28 cellular contexts compared by ENCODE assay signal in genomic region chr16:55737966-55738365, GRCh38.
"Had no signal": no experiment of that assay in that cellular context is flagged by ENCODE, and none has a peak within 500 bp of the region (broad histone marks: within the 10 kb centered on the region; RNA-seq: fewer than 3 reads in every experiment).

No MANE protein-coding gene starts in this region.

- H3K4me1 Mint-ChIP-seq: stimulated activated memory B cell treated with anti-CD40 and anti-IgM and Interleukin-4, amounts not matched to agents 10 μg/mL and 1 μg/mL and 100 μg/mL, for 72 hours; stimulated activated naive B cell treated with anti-CD40 and anti-IgM and Interleukin-4, amounts not matched to agents 10 μg/mL and 1 μg/mL and 100 μg/mL, for 72 hours; stimulated activated naive CD8-positive, alpha-beta T cell treated with anti-CD3 and anti-CD28 coated beads, Interleukin-15, amount 100 ng/mL, for 72 hours had no signal

- H3K27ac ChIP-seq: stomach, suprapubic skin, testis, thoracic aorta, thyroid gland, tibial artery, tibial nerve, transverse colon, upper lobe of left lung, upper lobe of right lung, uterus, vagina had no signal

- H3K9me3 ChIP-seq: stomach, suprapubic skin, testis, thoracic aorta, thyroid gland, tibial artery, tibial nerve, transverse colon, upper lobe of left lung, upper lobe of right lung, uterus, vagina had no signal

- H3K4me1 ChIP-seq: stomach, suprapubic skin, testis, thyroid gland, tibial artery, tibial nerve, transverse colon, upper lobe of left lung, upper lobe of right lung, uterus had no signal

- H3K27me3 ChIP-seq: testis, thyroid gland, tibial nerve, transverse colon, upper lobe of left lung, upper lobe of right lung, uterus, vagina had no signal

- H3K4me3 ChIP-seq: stomach, suprapubic skin, testis, thoracic aorta, thyroid gland, tibial artery, tibial nerve, transverse colon, upper lobe of left lung, upper lobe of right lung, uterus, vagina had no signal

- H3K9me3 Mint-ChIP-seq: stimulated activated effector memory CD8-positive, alpha-beta T cell treated with anti-CD3 and anti-CD28 coated beads, Interleukin-12 subunit alpha, Interleukin-12 subunit beta, amount 100 ng/mL, for 72 hours; stimulated activated naive B cell treated with anti-CD40 and anti-IgM and Interleukin-4, amounts not matched to agents 10 μg/mL and 1 μg/mL and 100 μg/mL, for 72 hours; stimulated activated naive CD8-positive, alpha-beta T cell treated with anti-CD3 and anti-CD28 coated beads, Interleukin-15, Interleukin-2, amounts not matched to agents 100 ng/mL and 50 ng/mL, for 24 hours; type B pancreatic cell had no signal

- H3K27ac Mint-ChIP-seq: stimulated activated effector memory CD8-positive, alpha-beta T cell treated with anti-CD3 and anti-CD28 coated beads, Interleukin-12 subunit alpha, Interleukin-12 subunit beta, amount 100 ng/mL, for 72 hours; stimulated activated memory B cell treated with anti-CD40 and anti-IgM and Interleukin-4, amounts not matched to agents 10 μg/mL and 1 μg/mL and 100 μg/mL, for 72 hours; stimulated activated naive B cell treated with anti-CD40 and anti-IgM and Interleukin-4, amounts not matched to agents 10 μg/mL and 1 μg/mL and 100 μg/mL, for 72 hours; stimulated activated naive CD8-positive, alpha-beta T cell treated with anti-CD3 and anti-CD28 coated beads, Interleukin-15, amount 100 ng/mL, for 72 hours; stimulated activated naive CD8-positive, alpha-beta T cell treated with anti-CD3 and anti-CD28 coated beads, Interleukin-15, Interleukin-2, amounts not matched to agents 100 ng/mL and 50 ng/mL, for 24 hours; type B pancreatic cell had no signal

- H3K36me3 Mint-ChIP-seq: stimulated activated effector memory CD8-positive, alpha-beta T cell treated with anti-CD3 and anti-CD28 coated beads, Interleukin-12 subunit alpha, Interleukin-12 subunit beta, amount 100 ng/mL, for 72 hours; stimulated activated memory B cell treated with anti-CD40 and anti-IgM and Interleukin-4, amounts not matched to agents 10 μg/mL and 1 μg/mL and 100 μg/mL, for 72 hours; stimulated activated naive B cell treated with anti-CD40 and anti-IgM and Interleukin-4, amounts not matched to agents 10 μg/mL and 1 μg/mL and 100 μg/mL, for 72 hours; type B pancreatic cell had no signal

- H3K36me3 ChIP-seq: stomach, suprapubic skin, thoracic aorta, thyroid gland, tibial artery, tibial nerve, transverse colon, upper lobe of left lung, upper lobe of right lung, uterus, vagina had no signal

- DNase-seq: stimulated activated CD4-positive, alpha-beta T cell treated with anti-CD3 and anti-CD28 coated beads, Interleukin-2, amount 100 ng/mL, for 48 hours; stimulated activated CD4-positive, alpha-beta T cell treated with anti-CD3 and anti-CD28 coated beads, Interleukin-4, amount 100 ng/mL, for 1 hour; stimulated activated CD4-positive, alpha-beta T cell treated with anti-CD3 and anti-CD28 coated beads, Interleukin-4, amount 100 ng/mL, for 24 hours; stimulated activated CD4-positive, alpha-beta T cell treated with anti-CD3 and anti-CD28 coated beads, Interleukin-4, amount 100 ng/mL, for 4 hours; stimulated activated CD8-positive, alpha-beta memory T cell treated with anti-CD3 and anti-CD28 coated beads, Interleukin-4, amount 100 ng/mL, for 48 hours; stimulated activated naive B cell treated with anti-CD40 and anti-IgM and Interleukin-4, amounts not matched to agents 10 μg/mL and 1 μg/mL and 100 μg/mL, for 72 hours; stimulated activated naive CD4-positive, alpha-beta T cell; stimulated activated naive CD4-positive, alpha-beta T cell treated with Interleukin-2 at 50 U/mL for 16 hours; stimulated activated naive CD8-positive, alpha-beta T cell treated with anti-CD3 and anti-CD28 coated beads, Interleukin-15, amount 100 ng/mL, for 72 hours; stimulated activated naive CD8-positive, alpha-beta T cell treated with anti-CD3 and anti-CD28 coated beads, Interleukin-15, Interleukin-2, amounts not matched to agents 100 U/mL and 50 U/mL, for 24 hours; stomach; substantia nigra; testis; tibial artery; transverse colon; trophoblast cell; upper lobe of right lung; uterus had no signal

- H3K4me3 Mint-ChIP-seq: stimulated activated effector memory CD8-positive, alpha-beta T cell treated with anti-CD3 and anti-CD28 coated beads, Interleukin-12 subunit alpha, Interleukin-12 subunit beta, amount 100 ng/mL, for 72 hours; stimulated activated memory B cell treated with anti-CD40 and anti-IgM and Interleukin-4, amounts not matched to agents 10 μg/mL and 1 μg/mL and 100 μg/mL, for 72 hours; stimulated activated naive B cell treated with anti-CD40 and anti-IgM and Interleukin-4, amounts not matched to agents 10 μg/mL and 1 μg/mL and 100 μg/mL, for 72 hours; stimulated activated naive CD8-positive, alpha-beta T cell treated with anti-CD3 and anti-CD28 coated beads, Interleukin-15, amount 100 ng/mL, for 72 hours; stimulated activated naive CD8-positive, alpha-beta T cell treated with anti-CD3 and anti-CD28 coated beads, Interleukin-15, Interleukin-2, amounts not matched to agents 100 ng/mL and 50 ng/mL, for 24 hours; type B pancreatic cell had no signal

- ATAC-seq: stimulated activated effector memory CD8-positive, alpha-beta T cell treated with anti-CD3 and anti-CD28 coated beads, Interleukin-12 subunit alpha, Interleukin-12 subunit beta, amount 100 ng/mL, for 72 hours; stimulated activated memory B cell treated with anti-CD40 and anti-IgM and Interleukin-4, amounts not matched to agents 10 μg/mL and 1 μg/mL and 100 μg/mL, for 72 hours; stimulated activated naive B cell treated with anti-CD40 and anti-IgM and Interleukin-4, amounts not matched to agents 10 μg/mL and 1 μg/mL and 100 μg/mL, for 72 hours; stimulated activated naive CD8-positive, alpha-beta T cell treated with anti-CD3 and anti-CD28 coated beads, Interleukin-15, amount 100 ng/mL, for 72 hours; stimulated activated naive CD8-positive, alpha-beta T cell treated with anti-CD3 and anti-CD28 coated beads, Interleukin-15, Interleukin-2, amounts not matched to agents 100 U/mL and 50 U/mL, for 24 hours; upper lobe of right lung had no signal
